Comparison of ENCODE assay signal across 8 cellular contexts in genomic region chr10:114100848-114101741, GRCh38. TPM values are rescaled to one million over a fixed set of nuclear protein-coding genes. Genes with fewer than 3 reads are reported as not detected.
A peak's percentile ranks its signal among the peaks of the same experiment; 100 is the strongest.
DNase-seq lines count a peak whose midpoint lies in the region; ATAC-seq and TF ChIP-seq lines count a peak whose summit lies in the region.

No MANE protein-coding gene starts in this region.

- peak overlapping the region; percentile 20 to 33 for H3K9ac ChIP-seq in duodenal mucosa (ENCODE audit: low read depth in 1 of 2, low read length in 2 of 2)

- ATAC-seq in upper lobe of right lung, result peak; percentile 48

- H3K9me3 ChIP-seq in duodenal mucosa (ENCODE audit: control insufficient read depth in 1 of 2, low read length in 2 of 2), result no peaks in the 10 kb centered on the region
- H3K9me3 ChIP-seq in mesodermal cell (ENCODE audit: control insufficient read depth, low read length), result no peaks in the 10 kb centered on the region
- no peaks in the 10 kb centered on the region for H3K9me3 ChIP-seq in upper lobe of right lung

- WGBS in mesodermal cell (ENCODE audit: insufficient coverage in 2 of 2), 2 experiments, result 21 to 23% methylated on average over 36 to 37 of the region's 47 CpGs

- intact Hi-C loops in upper lobe of right lung (cut with DNase I), result no loop called here

- H3K4me1 ChIP-seq in duodenal mucosa (ENCODE audit: control insufficient read depth in 1 of 2, insufficient read depth in 2 of 2, low read length in 2 of 2), result peaks cover 17 to 18% of the 10 kb centered on the region in 2 donors
- no peaks in the 10 kb centered on the region for H3K4me1 ChIP-seq in mesodermal cell (ENCODE audit: control insufficient read depth, insufficient read depth, low read length, poor library complexity, severe bottlenecking)
- peaks cover 15% of the 10 kb centered on the region for H3K4me1 ChIP-seq in upper lobe of right lung

- H3K27me3 ChIP-seq in duodenal mucosa (ENCODE audit: control insufficient read depth in 1 of 2, insufficient read depth in 2 of 2, low read length in 2 of 2) (peaks cover 0 to 3% of the 10 kb centered on the region in 2 donors), upper lobe of right lung (no peaks in the 10 kb centered on the region)

- DNase-seq in Daoy (ENCODE audit: low read depth) (peak; percentile 49), NCI-H510A treated with DMSO at 0.1 percent for 48 hours (lab: John Stamatoyannopoulos, UW) (peak; percentile 48), upper lobe of right lung (no peak), NCI-H1436 treated with DMSO at 0.1 percent for 48 hours (lab: John Stamatoyannopoulos, UW) (no peak)
- no peak for DNase-seq in stimulated activated CD4-positive, alpha-beta T cell treated with anti-CD3 and anti-CD28 coated beads, Interleukin-1b, Interleukin-23, amount 100 ng/mL, for 48 hours
- no peak for DNase-seq in NK-92 treated with Interleukin-12 subunit alpha and Interleukin-12 subunit beta, amount 100 ng/mL, for 24 hours (lab: John Stamatoyannopoulos, UW)

- TF ChIP-seq CTCF in upper lobe of right lung (IDR thresholded peaks at IDR 0.05), result no peak

- H3K4me3 ChIP-seq in duodenal mucosa (ENCODE audit: low read depth in 1 of 2, low read length in 2 of 2) (peak overlapping the region; percentile 60 to 64), mesodermal cell (ENCODE audit: extremely low read depth, insufficient read depth, low read length, poor library complexity, severe bottlenecking) (peak overlapping the region; percentile 20), upper lobe of right lung (peak overlapping the region; percentile 51)

- H3K36me3 ChIP-seq in duodenal mucosa (ENCODE audit: control insufficient read depth in 1 of 2, insufficient read depth in 2 of 2, low read length in 2 of 2) (no peaks in the 10 kb centered on the region), mesodermal cell (ENCODE audit: control insufficient read depth, insufficient read depth, low read length) (no peaks in the 10 kb centered on the region), upper lobe of right lung (no peaks in the 10 kb centered on the region)

- H3K27ac ChIP-seq in duodenal mucosa (ENCODE audit: low read depth, low read length) (no peak overlapping the region), mesodermal cell (ENCODE audit: low read depth, low read length, severe bottlenecking) (no peak overlapping the region), upper lobe of right lung (peak overlapping the region; percentile 51)

RNA-seq across cellular contexts. Expression of gene ADRB1, which starts 57.4 kb away (rescaled TPM):
- not detected in 2 replicates for total RNA-seq in Daoy (2014; rRNA removed; shearing (Covaris generic))
- polyA plus RNA-seq in mesodermal cell (2013, experiment 1 of 2), result 0.29 TPM
- not detected for polyA plus RNA-seq in mesodermal cell (2013, experiment 2 of 2)
- 18.6 TPM for total RNA-seq in upper lobe of right lung

Comparison
In these comparisons a context has a peak if more than half of its experiments do, and no peak if none do; other contexts are left out.
1. DNase-seq: peak in Daoy (single experiment) and NCI-H510A treated with DMSO at 0.1 percent for 48 hours (single experiment); none in upper lobe of right lung (single experiment), stimulated activated CD4-positive, alpha-beta T cell treated with anti-CD3 and anti-CD28 coated beads, Interleukin-1b, Interleukin-23, amount 100 ng/mL, for 48 hours (single experiment), NK-92 treated with Interleukin-12 subunit alpha and Interleukin-12 subunit beta, amount 100 ng/mL, for 24 hours (single experiment) and NCI-H1436 treated with DMSO at 0.1 percent for 48 hours (single experiment).
2. RNA of gene ADRB1, which starts 57.4 kb away (total RNA-seq): 18.6 TPM in upper lobe of right lung (single experiment); not detected in Daoy; every median in the first group is over 10 times any median in the second.
3. Peak in every context shown above with its lines, with median percentiles within 50 percentile points of each other: H3K4me3 ChIP-seq.